ENCODE assay signal across 8 cellular contexts in genomic region chr3:49357466-49358216, GRCh38. TPM values are rescaled to one million over a fixed set of nuclear protein-coding genes. Genes with fewer than 3 reads are reported as not detected.
DNase-seq lines count a peak whose midpoint lies in the region; ATAC-seq and TF ChIP-seq lines count a peak whose summit lies in the region.

No MANE protein-coding gene starts in this region.

- H3K4me1 Mint-ChIP-seq in activated T-helper 1 cell treated with anti-CD3 and anti-CD28 coated beads, Interleukin-12 subunit alpha, Interleukin-12 subunit beta, Interleukin-2, Interleukin-4 antibody, amounts not matched to agents 30 ng/mL and 10 ng/mL and 1 ng/mL, durations not matched to agents 14 hours and 24 hours and 36 hours (ENCODE audit: low read depth), result peaks cover 24% of the 10 kb centered on the region
- peaks cover 17 to 21% of the 10 kb centered on the region in 2 donors for H3K4me1 Mint-ChIP-seq in natural killer cell treated with Interleukin-12 subunit alpha and Interleukin-12 subunit beta and Interleukin-15 and Interleukin-18, amount 100 ng/mL, for 72 hours (ENCODE audit: low read depth in 2 of 2)

- peak overlapping the region; percentile 7 to 76 (median 61) for H3K4me3 ChIP-seq in thyroid gland (replicated peaks in 1 of 3)

- DNase-seq in COLO668 (lab: John Stamatoyannopoulos, UW; ENCODE audit: unreplicated experiment), result peak; percentile 36
- DNase-seq in GOT3 (lab: John Stamatoyannopoulos, UW), result peak; percentile 50
- DNase-seq in NCI-H2227 treated with DMSO at 0.1 percent for 48 hours (lab: John Stamatoyannopoulos, UW), result peak; percentile 44
- DNase-seq in activated T-helper 1 cell treated with anti-CD3 and anti-CD28 coated beads, Interleukin-12 subunit alpha, Interleukin-12 subunit beta, Interleukin-2, Interleukin-4 antibody, amounts not matched to agents 30 ng/mL and 10 ng/mL and 1 ng/mL, durations not matched to agents 14 hours and 24 hours and 36 hours (ENCODE audit: low spot score), result peak; percentile 37
- peak; percentile 84 for DNase-seq in fibroblast of gingiva (ENCODE audit: low read depth)
- peak; percentile 63 for DNase-seq in natural killer cell treated with Interleukin-12 subunit alpha and Interleukin-12 subunit beta and Interleukin-15 and Interleukin-18, amount 100 ng/mL, for 72 hours (ENCODE audit: low spot score)
- peak; percentile 45 to 58 for DNase-seq in thyroid gland
- DNase-seq in NCI-H1105 (lab: John Stamatoyannopoulos, UW), result no peak

- peak overlapping the region; percentile 90 for H3K27ac Mint-ChIP-seq in activated T-helper 1 cell treated with anti-CD3 and anti-CD28 coated beads, Interleukin-12 subunit alpha, Interleukin-12 subunit beta, Interleukin-2, Interleukin-4 antibody, amounts not matched to agents 30 ng/mL and 10 ng/mL and 1 ng/mL, durations not matched to agents 14 hours and 24 hours and 36 hours
- peak overlapping the region; percentile 89 to 92 for H3K27ac Mint-ChIP-seq in natural killer cell treated with Interleukin-12 subunit alpha and Interleukin-12 subunit beta and Interleukin-15 and Interleukin-18, amount 100 ng/mL, for 72 hours

- H3K36me3 ChIP-seq in thyroid gland, result peaks cover 31% of the 10 kb centered on the region in 2 donors

- H3K9me3 Mint-ChIP-seq in activated T-helper 1 cell treated with anti-CD3 and anti-CD28 coated beads, Interleukin-12 subunit alpha, Interleukin-12 subunit beta, Interleukin-2, Interleukin-4 antibody, amounts not matched to agents 30 ng/mL and 10 ng/mL and 1 ng/mL, durations not matched to agents 14 hours and 24 hours and 36 hours, result no peaks in the 10 kb centered on the region
- H3K9me3 Mint-ChIP-seq in natural killer cell treated with Interleukin-12 subunit alpha and Interleukin-12 subunit beta and Interleukin-15 and Interleukin-18, amount 100 ng/mL, for 72 hours, result no peaks in the 10 kb centered on the region

- no peak for TF ChIP-seq CTCF in thyroid gland (IDR thresholded peaks at IDR 0.05)

- peaks cover 12 to 29% of the 10 kb centered on the region in 2 donors for H3K4me1 ChIP-seq in thyroid gland

- no peaks in the 10 kb centered on the region for H3K27me3 Mint-ChIP-seq in activated T-helper 1 cell treated with anti-CD3 and anti-CD28 coated beads, Interleukin-12 subunit alpha, Interleukin-12 subunit beta, Interleukin-2, Interleukin-4 antibody, amounts not matched to agents 30 ng/mL and 10 ng/mL and 1 ng/mL, durations not matched to agents 14 hours and 24 hours and 36 hours (ENCODE audit: insufficient read depth)
- H3K27me3 Mint-ChIP-seq in natural killer cell treated with Interleukin-12 subunit alpha and Interleukin-12 subunit beta and Interleukin-15 and Interleukin-18, amount 100 ng/mL, for 72 hours, result no peaks in the 10 kb centered on the region

- H3K9me3 ChIP-seq in thyroid gland, result no peaks in the 10 kb centered on the region

- no peaks in the 10 kb centered on the region for H3K27me3 ChIP-seq in thyroid gland

- peaks cover 41% of the 10 kb centered on the region for H3K36me3 Mint-ChIP-seq in activated T-helper 1 cell treated with anti-CD3 and anti-CD28 coated beads, Interleukin-12 subunit alpha, Interleukin-12 subunit beta, Interleukin-2, Interleukin-4 antibody, amounts not matched to agents 30 ng/mL and 10 ng/mL and 1 ng/mL, durations not matched to agents 14 hours and 24 hours and 36 hours (ENCODE audit: low read depth)
- peaks cover 3% of the 10 kb centered on the region for H3K36me3 Mint-ChIP-seq in natural killer cell treated with Interleukin-12 subunit alpha and Interleukin-12 subunit beta and Interleukin-15 and Interleukin-18, amount 100 ng/mL, for 72 hours

- peak overlapping the region; percentile 68 to 89 (median 81) for H3K27ac ChIP-seq in thyroid gland

- peak; percentile 60 to 66 for ATAC-seq in natural killer cell treated with Interleukin-12 subunit alpha and Interleukin-12 subunit beta and Interleukin-15 and Interleukin-18, amount 100 ng/mL, for 72 hours

- TF ChIP-seq POLR2A in thyroid gland (IDR thresholded peaks at IDR 0.05), result no peak

- H3K4me3 Mint-ChIP-seq in activated T-helper 1 cell treated with anti-CD3 and anti-CD28 coated beads, Interleukin-12 subunit alpha, Interleukin-12 subunit beta, Interleukin-2, Interleukin-4 antibody, amounts not matched to agents 30 ng/mL and 10 ng/mL and 1 ng/mL, durations not matched to agents 14 hours and 24 hours and 36 hours, result peak overlapping the region; percentile 94
- peak overlapping the region; percentile 96 for H3K4me3 Mint-ChIP-seq in natural killer cell treated with Interleukin-12 subunit alpha and Interleukin-12 subunit beta and Interleukin-15 and Interleukin-18, amount 100 ng/mL, for 72 hours

- 2% methylated on average over 29 to 30 of the region's 61 CpGs for WGBS in thyroid gland, 2 donors

- intact Hi-C loops in activated T-helper 1 cell treated with anti-CD3 and anti-CD28 coated beads, Interleukin-12 subunit alpha, Interleukin-12 subunit beta, Interleukin-2, Interleukin-4 antibody, amounts not matched to agents 30 ng/mL and 10 ng/mL and 1 ng/mL, durations not matched to agents 14 hours and 24 hours and 36 hours (cut with micrococcal nuclease), result loop anchor here (1.0 to 5.0 kb wide), 6 partner anchors 12 to 265 kb away; partner anchors contain the start of genes NICN1, QRICH1, TCTA and USP4
- intact Hi-C loops in thyroid gland (cut with DNase I), result loop anchor here (5.0 kb wide), 1 partner anchor 55 kb away; the partner anchor contains the start of genes RHOA and TCTA

RNA-seq across cellular contexts. Expression of gene GPX1, which starts 0.5 kb away (rescaled TPM):
- 181 and 188 TPM in 2 replicates for total RNA-seq in activated T-helper 1 cell treated with anti-CD3 and anti-CD28 coated beads, Interleukin-12 subunit alpha, Interleukin-12 subunit beta, Interleukin-2, Interleukin-4 antibody, amounts not matched to agents 30 ng/mL and 10 ng/mL and 1 ng/mL, durations not matched to agents 14 hours and 24 hours and 36 hours
- 100 to 1,000 TPM in 1 of 2 donors, 10 to 100 TPM in 1; 95.4 to 107 TPM for total RNA-seq in natural killer cell treated with Interleukin-12 subunit alpha and Interleukin-12 subunit beta and Interleukin-15 and Interleukin-18, amount 100 ng/mL, for 72 hours
- 100 to 1,000 TPM; 161 to 398 (median 226) TPM for total RNA-seq in thyroid gland

RNA-seq across cellular contexts. Expression of gene USP4, which starts 17.8 kb away (rescaled TPM):
- total RNA-seq in activated T-helper 1 cell treated with anti-CD3 and anti-CD28 coated beads, Interleukin-12 subunit alpha, Interleukin-12 subunit beta, Interleukin-2, Interleukin-4 antibody, amounts not matched to agents 30 ng/mL and 10 ng/mL and 1 ng/mL, durations not matched to agents 14 hours and 24 hours and 36 hours, result 84.4 and 90.2 TPM in 2 replicates
- 100 to 1,000 TPM in 1 of 2 donors, 10 to 100 TPM in 1; 90.9 to 105 TPM for total RNA-seq in natural killer cell treated with Interleukin-12 subunit alpha and Interleukin-12 subunit beta and Interleukin-15 and Interleukin-18, amount 100 ng/mL, for 72 hours
- total RNA-seq in thyroid gland, result 10 to 100 TPM; 19.8 to 32.6 (median 28.5) TPM

RNA-seq across cellular contexts. Expression of gene RHOA, which starts 54.1 kb away (rescaled TPM):
- total RNA-seq in activated T-helper 1 cell treated with anti-CD3 and anti-CD28 coated beads, Interleukin-12 subunit alpha, Interleukin-12 subunit beta, Interleukin-2, Interleukin-4 antibody, amounts not matched to agents 30 ng/mL and 10 ng/mL and 1 ng/mL, durations not matched to agents 14 hours and 24 hours and 36 hours, result 376 and 381 TPM in 2 replicates
- total RNA-seq in natural killer cell treated with Interleukin-12 subunit alpha and Interleukin-12 subunit beta and Interleukin-15 and Interleukin-18, amount 100 ng/mL, for 72 hours, result 100 to 1,000 TPM; 436 to 448 TPM
- total RNA-seq in thyroid gland, result 100 to 1,000 TPM; 437 to 789 (median 587) TPM

RNA-seq across cellular contexts. Expression of gene TCTA, which starts 54.6 kb away (rescaled TPM):
- 27.8 and 30.0 TPM in 2 replicates for total RNA-seq in activated T-helper 1 cell treated with anti-CD3 and anti-CD28 coated beads, Interleukin-12 subunit alpha, Interleukin-12 subunit beta, Interleukin-2, Interleukin-4 antibody, amounts not matched to agents 30 ng/mL and 10 ng/mL and 1 ng/mL, durations not matched to agents 14 hours and 24 hours and 36 hours
- total RNA-seq in natural killer cell treated with Interleukin-12 subunit alpha and Interleukin-12 subunit beta and Interleukin-15 and Interleukin-18, amount 100 ng/mL, for 72 hours, result 10 to 100 TPM; 20.5 to 21.1 TPM
- total RNA-seq in thyroid gland, result 100 to 1,000 TPM in 2 of 4 donors, 10 to 100 TPM in 2; 50.4 to 177 (median 94.8) TPM
